18 cellular contexts compared by ENCODE assay signal in genomic region chr5:138930371-138931097, GRCh38. TPM values are rescaled to one million over a fixed set of nuclear protein-coding genes. Genes with fewer than 3 reads are reported as not detected.
"Had no signal": no experiment of that assay in that cellular context is flagged by ENCODE, and none has a peak within 500 bp of the region (broad histone marks: within the 10 kb centered on the region; RNA-seq: fewer than 3 reads in every experiment).

No MANE protein-coding gene starts in this region.

- H3K27me3 Mint-ChIP-seq: activated naive CD8-positive, alpha-beta T cell; naive B cell had no signal

- H3K4me1 Mint-ChIP-seq: endodermal cell; mesothelial cell of epicardium; stimulated activated effector memory CD8-positive, alpha-beta T cell treated with anti-CD3 and anti-CD28 coated beads, Interleukin-12 subunit alpha, Interleukin-12 subunit beta, amount 100 ng/mL, for 72 hours had no signal

- ATAC-seq: body of pancreas; stimulated activated effector memory CD8-positive, alpha-beta T cell treated with anti-CD3 and anti-CD28 coated beads, Interleukin-12 subunit alpha, Interleukin-12 subunit beta, amount 100 ng/mL, for 72 hours had no signal

- H3K9me3 Mint-ChIP-seq: endodermal cell; mesothelial cell of epicardium; naive B cell; stimulated activated effector memory CD8-positive, alpha-beta T cell treated with anti-CD3 and anti-CD28 coated beads, Interleukin-12 subunit alpha, Interleukin-12 subunit beta, amount 100 ng/mL, for 72 hours had no signal

- H3K36me3 Mint-ChIP-seq: activated naive CD8-positive, alpha-beta T cell had no signal

- H3K27ac Mint-ChIP-seq: activated naive CD8-positive, alpha-beta T cell; endodermal cell had no signal

- H3K4me3 Mint-ChIP-seq: activated naive CD8-positive, alpha-beta T cell; endodermal cell; mesothelial cell of epicardium; naive B cell; stimulated activated effector memory CD8-positive, alpha-beta T cell treated with anti-CD3 and anti-CD28 coated beads, Interleukin-12 subunit alpha, Interleukin-12 subunit beta, amount 100 ng/mL, for 72 hours had no signal

- DNase-seq: activated CD4-positive, alpha-beta T cell treated with anti-CD3 and anti-CD28 coated beads for 4 hours; activated CD4-positive, alpha-beta T cell treated with anti-CD3 and anti-CD28 coated beads, Interleukin-2, amount 50 U/mL, for 4 hours; activated CD4-positive, CD25-positive, alpha-beta regulatory T cell; activated effector memory CD4-positive, alpha-beta T cell treated with Interleukin-2 at 50 U/mL for 16 hours; activated naive CD4-positive, alpha-beta T cell treated with Interleukin-2 at 50 U/mL for 16 hours; activated T-cell treated with anti-CD3 and anti-CD28 coated beads for 4 hours; body of pancreas; central memory CD4-positive, alpha-beta T cell; islet precursor cell; naive B cell; sigmoid colon; small intestine; stimulated activated CD4-positive, alpha-beta T cell treated with anti-CD3 and anti-CD28 coated beads, Interleukin-4, amount 100 ng/mL, for 24 hours; trophoblast cell had no signal

RNA-seq across cellular contexts. Expression of gene LRRTM2, which starts 55.4 kb away (rescaled TPM):
- total RNA-seq: endodermal cell had no signal
